In genomic region chr6:25411316-25411961, GRCh38 we compare ENCODE assay signal across 19 cellular contexts.
DNase-seq lines count a peak whose midpoint lies in the region; ATAC-seq and TF ChIP-seq lines count a peak whose summit lies in the region.
"Had no signal": no experiment of that assay in that cellular context is flagged by ENCODE, and none has a peak within 500 bp of the region (broad histone marks: within the 10 kb centered on the region; RNA-seq: fewer than 3 reads in every experiment).

No MANE protein-coding gene starts in this region.

- TF ChIP-seq POLR2A in breast epithelium (IDR thresholded peaks at IDR 0.05), result no peak

- peaks cover 39% of the 10 kb centered on the region for H3K4me1 Mint-ChIP-seq in activated CD4-positive, alpha-beta T cell treated with anti-CD3 and anti-CD28 coated beads, Interleukin-2, amount 10 ng/mL, durations not matched to agents 7 days and 5 days
- H3K4me1 Mint-ChIP-seq in progenitor cell of endocrine pancreas (ENCODE audit: low read depth), result peaks cover 45% of the 10 kb centered on the region
- peaks cover 17% of the 10 kb centered on the region for H3K4me1 Mint-ChIP-seq in activated T-cell treated with anti-CD3 and anti-CD28 coated beads, Interleukin-2, amount 50 U/mL, for 4 hours (ENCODE audit: low read depth)

- H3K9ac ChIP-seq in SU-DHL-6 (ENCODE audit: low read length), result no peak overlapping the region
- H3K9ac ChIP-seq: BLaER1 had no signal

- H3K27me3 ChIP-seq in SU-DHL-6 (ENCODE audit: low read length) (no peaks in the 10 kb centered on the region), breast epithelium (no peaks in the 10 kb centered on the region)
- H3K27me3 ChIP-seq: BLaER1, transverse colon had no signal

- peaks cover 36% of the 10 kb centered on the region for H3K79me2 ChIP-seq in SU-DHL-6 (ENCODE audit: insufficient read depth, low read length)

- no peak overlapping the region for H3K4me3 Mint-ChIP-seq in activated CD4-positive, alpha-beta T cell treated with anti-CD3 and anti-CD28 coated beads, Interleukin-2, amount 10 ng/mL, durations not matched to agents 7 days and 5 days
- peak overlapping the region; percentile 1 for H3K4me3 Mint-ChIP-seq in progenitor cell of endocrine pancreas (ENCODE audit: low read depth)
- H3K4me3 Mint-ChIP-seq in activated T-cell treated with anti-CD3 and anti-CD28 coated beads, Interleukin-2, amount 50 U/mL, for 4 hours, result no peak overlapping the region

- H3K4me3 ChIP-seq in SU-DHL-6 (ENCODE audit: insufficient read depth, low read length, poor library complexity, severe bottlenecking) (peak overlapping the region; percentile 0), breast epithelium (no peak overlapping the region)
- H3K4me3 ChIP-seq: BLaER1, K562, transverse colon had no signal

- peaks cover 17% of the 10 kb centered on the region for H3F3A ChIP-seq in SU-DHL-6 (ENCODE audit: insufficient read depth)

- CTCF ChIA-PET in activated CD4-positive, alpha-beta T cell treated with anti-CD3 and anti-CD28 coated beads, Interleukin-2, amount 10 ng/mL, durations not matched to agents 7 days and 5 days (lab: Charles Lee), result interaction anchor here (1.5 kb wide), 1 partner anchor 11 kb away, joined by 8 read pairs; no protein-coding TSS in a partner anchor

- H3K36me3 ChIP-seq in SU-DHL-6 (ENCODE audit: low read length) (no peaks in the 10 kb centered on the region), breast epithelium (no peaks in the 10 kb centered on the region)
- H3K36me3 ChIP-seq: BLaER1, transverse colon, WERI-Rb-1 had no signal

- H3K4me1 ChIP-seq in breast epithelium, result no peaks in the 10 kb centered on the region

- H3K9me3 ChIP-seq in SU-DHL-6 (ENCODE audit: insufficient read depth, low read length) (no peaks in the 10 kb centered on the region), breast epithelium (no peaks in the 10 kb centered on the region)
- H3K9me3 ChIP-seq: BLaER1, transverse colon had no signal

- no peaks in the 10 kb centered on the region for H3K9me2 ChIP-seq in SU-DHL-6 (replicated peaks; ENCODE audit: insufficient read depth, low read length)

- no peak for DNase-seq in activated CD4-positive, alpha-beta T cell treated with anti-CD3 and anti-CD28 coated beads, Interleukin-2, amount 10 ng/mL, durations not matched to agents 7 days and 5 days
- DNase-seq in activated CD4-positive, alpha-beta T cell treated with anti-CD3 and anti-CD28 coated beads, Interleukin-2, amount 50 U/mL, for 4 hours, result no peak
- DNase-seq in progenitor cell of endocrine pancreas (ENCODE audit: low spot score, unreplicated experiment) (no peak), breast epithelium (ENCODE audit: low spot score in 2 of 2) (no peak)
- DNase-seq in activated T-cell treated with anti-CD3 and anti-CD28 coated beads, Interleukin-2, amount 50 U/mL, for 4 hours, result no peak
- DNase-seq: 8988T; GF-D8; hypothalamus; NCI-H1092; stimulated activated naive CD4-positive, alpha-beta T cell; transverse colon; WERI-Rb-1 had no signal

- intact Hi-C loops in breast epithelium (cut with DNase I; ENCODE audit: low total_unique reads), result no loop called here

- H4K20me1 ChIP-seq in SU-DHL-6 (ENCODE audit: low read depth, low read length), result peaks cover 5% of the 10 kb centered on the region; the same call in 1 of the 2 replicates
- H4K20me1 ChIP-seq: BLaER1 had no signal

- no peak overlapping the region for H2AFZ ChIP-seq in SU-DHL-6 (ENCODE audit: low read depth, low read length, severe bottlenecking)

- H3K9me3 Mint-ChIP-seq in activated CD4-positive, alpha-beta T cell treated with anti-CD3 and anti-CD28 coated beads, Interleukin-2, amount 10 ng/mL, durations not matched to agents 7 days and 5 days, result no peaks in the 10 kb centered on the region
- H3K9me3 Mint-ChIP-seq in progenitor cell of endocrine pancreas (ENCODE audit: low read depth), result no peaks in the 10 kb centered on the region
- H3K9me3 Mint-ChIP-seq in activated T-cell treated with anti-CD3 and anti-CD28 coated beads, Interleukin-2, amount 50 U/mL, for 4 hours, result no peaks in the 10 kb centered on the region

- no peak overlapping the region for H3K27ac ChIP-seq in SU-DHL-6 (ENCODE audit: low read depth, low read length)
- H3K27ac ChIP-seq in breast epithelium, result no peak overlapping the region
- H3K27ac ChIP-seq: BLaER1, HL-60, RWPE1, WERI-Rb-1 had no signal

- POLR2A ChIA-PET in activated CD4-positive, alpha-beta T cell treated with anti-CD3 and anti-CD28 coated beads, Interleukin-2, amount 10 ng/mL, durations not matched to agents 7 days and 5 days (lab: Charles Lee), result no interaction called here

- H3K36me3 Mint-ChIP-seq in activated CD4-positive, alpha-beta T cell treated with anti-CD3 and anti-CD28 coated beads, Interleukin-2, amount 10 ng/mL, durations not matched to agents 7 days and 5 days (ENCODE audit: low read depth), result peaks cover 7% of the 10 kb centered on the region
- no peaks in the 10 kb centered on the region for H3K36me3 Mint-ChIP-seq in progenitor cell of endocrine pancreas (ENCODE audit: insufficient read depth)
- H3K36me3 Mint-ChIP-seq in activated T-cell treated with anti-CD3 and anti-CD28 coated beads, Interleukin-2, amount 50 U/mL, for 4 hours (ENCODE audit: insufficient read depth), result no peaks in the 10 kb centered on the region

- ATAC-seq in HG02981 (IDR thresholded peaks at IDR 0.05; ENCODE audit: unreplicated experiment) (peak; percentile 36), GM19467 (IDR thresholded peaks at IDR 0.05; ENCODE audit: unreplicated experiment) (no peak)
- no peak for ATAC-seq in activated T-cell treated with anti-CD3 and anti-CD28 coated beads, Interleukin-2, amount 50 U/mL, for 4 hours
- ATAC-seq: K562 had no signal

- H3K27ac Mint-ChIP-seq in activated CD4-positive, alpha-beta T cell treated with anti-CD3 and anti-CD28 coated beads, Interleukin-2, amount 10 ng/mL, durations not matched to agents 7 days and 5 days, result peak overlapping the region; percentile 27
- H3K27ac Mint-ChIP-seq in progenitor cell of endocrine pancreas, result peak overlapping the region; percentile 89

- H3K4me2 ChIP-seq in SU-DHL-6 (ENCODE audit: low read depth, low read length, poor library complexity, severe bottlenecking), result peak overlapping the region; percentile 50

- TF ChIP-seq CTCF in SU-DHL-6 (IDR thresholded peaks at IDR 0.05; ENCODE audit: insufficient read depth, low read length, poor library complexity, severe bottlenecking), result no peak
- TF ChIP-seq CTCF in progenitor cell of endocrine pancreas (IDR thresholded peaks at IDR 0.05; ENCODE audit: unreplicated experiment), result no peak
- no peak for TF ChIP-seq CTCF in breast epithelium (IDR thresholded peaks at IDR 0.05)

- no peaks in the 10 kb centered on the region for H3K27me3 Mint-ChIP-seq in activated CD4-positive, alpha-beta T cell treated with anti-CD3 and anti-CD28 coated beads, Interleukin-2, amount 10 ng/mL, durations not matched to agents 7 days and 5 days
- no peaks in the 10 kb centered on the region for H3K27me3 Mint-ChIP-seq in progenitor cell of endocrine pancreas
- H3K27me3 Mint-ChIP-seq in activated T-cell treated with anti-CD3 and anti-CD28 coated beads, Interleukin-2, amount 50 U/mL, for 4 hours (ENCODE audit: low read depth), result no peaks in the 10 kb centered on the region
